Comparison of ENCODE assay signal across 32 cellular contexts in genomic region chr4:185213341-185213740, GRCh38. TPM values are rescaled to one million over a fixed set of nuclear protein-coding genes. Genes with fewer than 3 reads are reported as not detected.
A peak's percentile ranks its signal among the peaks of the same experiment; 100 is the strongest.
DNase-seq lines count a peak whose midpoint lies in the region; ATAC-seq, FAIRE-seq and TF ChIP-seq lines count a peak whose summit lies in the region.
"Had no signal": no experiment of that assay in that cellular context is flagged by ENCODE, and none has a peak within 500 bp of the region (broad histone marks: within the 10 kb centered on the region; RNA-seq: fewer than 3 reads in every experiment).

No MANE protein-coding gene starts in this region.

- H3K4me1 ChIP-seq in upper lobe of left lung, result peaks cover 7 to 14% (median 10%) of the 10 kb centered on the region in 4 donors

- H2AFZ ChIP-seq in SU-DHL-6 (ENCODE audit: low read depth, low read length, severe bottlenecking), result no peak overlapping the region

- peaks cover 76% of the 10 kb centered on the region for H3K79me2 ChIP-seq in SU-DHL-6 (ENCODE audit: insufficient read depth, low read length)

- no peak for FAIRE-seq in H54 (lab: Jason Lieb, UNC)
- FAIRE-seq: colon, HTR-8/SVneo had no signal

- peak overlapping the region; percentile 82 for H3K4me2 ChIP-seq in SU-DHL-6 (ENCODE audit: low read depth, low read length, poor library complexity, severe bottlenecking)
- H3K4me2 ChIP-seq: KMS-11 had no signal

- peaks cover 28% of the 10 kb centered on the region for H3F3A ChIP-seq in SU-DHL-6 (ENCODE audit: insufficient read depth)

- H3K27ac ChIP-seq in SU-DHL-6 (ENCODE audit: low read depth, low read length) (peak overlapping the region; percentile 80), upper lobe of left lung (no peak overlapping the region)
- H3K27ac ChIP-seq: adrenal gland, esophagus muscularis mucosa, KMS-11, right lobe of liver, SJSA1, thyroid gland had no signal

- peaks cover 37% of the 10 kb centered on the region for H3K4me1 Mint-ChIP-seq in nephron

- H3K36me3 Mint-ChIP-seq in nephron (ENCODE audit: low read depth), result no peaks in the 10 kb centered on the region

- H4K20me1 ChIP-seq in SU-DHL-6 (ENCODE audit: low read depth, low read length), result no peaks in the 10 kb centered on the region

- ATAC-seq in GM18873 (IDR thresholded peaks at IDR 0.05; ENCODE audit: low FRiP score, unreplicated experiment) (peak; percentile 0), upper lobe of left lung (ENCODE audit: low FRiP score in 2 of 2) (no peak), GM21390 (IDR thresholded peaks at IDR 0.05; ENCODE audit: unreplicated experiment) (no peak), GM19397 (IDR thresholded peaks at IDR 0.05; ENCODE audit: unreplicated experiment) (no peak)
- ATAC-seq: left ventricle myocardium superior; mucosa of descending colon; right lobe of liver; stimulated activated naive CD8-positive, alpha-beta T cell treated with anti-CD3 and anti-CD28 coated beads, Interleukin-15, Interleukin-2, amounts not matched to agents 100 U/mL and 50 U/mL, for 24 hours had no signal

- H3K36me3 ChIP-seq in GM06990 (ENCODE audit: control insufficient read depth, insufficient read depth, low read length), result peaks cover 1% of the 10 kb centered on the region
- H3K36me3 ChIP-seq in SU-DHL-6 (ENCODE audit: low read length), result no peaks in the 10 kb centered on the region
- H3K36me3 ChIP-seq in upper lobe of left lung, result no peaks in the 10 kb centered on the region
- H3K36me3 ChIP-seq: adrenal gland, esophagus muscularis mucosa, right lobe of liver, thyroid gland had no signal

- H3K9me2 ChIP-seq in SU-DHL-6 (replicated peaks; ENCODE audit: insufficient read depth, low read length), result no peaks in the 10 kb centered on the region

- TF ChIP-seq CTCF in GM06990 (IDR thresholded peaks at IDR 0.05; ENCODE audit: insufficient read depth, low read length, poor library complexity, severe bottlenecking), result no peak
- no peak for TF ChIP-seq CTCF in SU-DHL-6 (IDR thresholded peaks at IDR 0.05; ENCODE audit: insufficient read depth, low read length, poor library complexity, severe bottlenecking)
- TF ChIP-seq CTCF in nephron (IDR thresholded peaks at IDR 0.05; ENCODE audit: unreplicated experiment in 3 of 3), result no peak
- no peak for TF ChIP-seq CTCF in upper lobe of left lung (IDR thresholded peaks at IDR 0.05)

- H3K9ac ChIP-seq in SU-DHL-6 (ENCODE audit: low read length), result peak overlapping the region; percentile 20
- H3K9ac ChIP-seq: KMS-11 had no signal

- WGBS in upper lobe of left lung, 2 donors, result 87 to 95% methylated on average over 4 of the region's 4 CpGs

- H3K9me3 ChIP-seq in SU-DHL-6 (ENCODE audit: insufficient read depth, low read length), result no peaks in the 10 kb centered on the region
- H3K9me3 ChIP-seq in upper lobe of left lung, result no peaks in the 10 kb centered on the region
- H3K9me3 ChIP-seq: adrenal gland, esophagus muscularis mucosa, mucosa of descending colon, right lobe of liver, thyroid gland had no signal

- H3K27me3 ChIP-seq in GM06990 (replicated peaks; ENCODE audit: control insufficient read depth, insufficient read depth, low read length) (no peaks in the 10 kb centered on the region), SU-DHL-6 (ENCODE audit: low read length) (no peaks in the 10 kb centered on the region), upper lobe of left lung (peaks cover 0 to 3% (median 0%) of the 10 kb centered on the region in 4 donors)
- H3K27me3 ChIP-seq: adrenal gland, esophagus muscularis mucosa, right lobe of liver, SJSA1, thyroid gland had no signal

- peaks cover 14% of the 10 kb centered on the region for H3K27me3 Mint-ChIP-seq in nephron (ENCODE audit: low read depth)

- DNase-seq in GM06990 (ENCODE audit: extremely low read depth, insufficient read length) (no peak), upper lobe of left lung (no peak), H54 (ENCODE audit: insufficient read length, low spot score) (no peak)
- DNase-seq: activated CD4-positive, alpha-beta T cell treated with anti-CD3 and anti-CD28 coated beads, Interleukin-2, amount 10 ng/mL, durations not matched to agents 24 days and 14 days; activated naive CD4-positive, alpha-beta T cell; activated T-cell treated with anti-CD3 and anti-CD28 coated beads, Interleukin-2, amount 50 U/mL, for 48 hours; adrenal gland; foreskin melanocyte; hippocampal formation; left ventricle myocardium superior; mucosa of descending colon; MV-4-11; NCI-H2171; NCI-H510A treated with DMSO at 0.1 percent for 48 hours; posterior cingulate gyrus; right lobe of liver; stimulated activated CD4-positive, alpha-beta T cell treated with anti-CD3 and anti-CD28 coated beads, Interleukin-4, amount 100 ng/mL, for 4 hours; stimulated activated naive CD8-positive, alpha-beta T cell treated with anti-CD3 and anti-CD28 coated beads, Interleukin-15, Interleukin-2, amounts not matched to agents 100 U/mL and 50 U/mL, for 24 hours; thyroid gland had no signal

- H3K9me3 Mint-ChIP-seq in nephron, result no peaks in the 10 kb centered on the region
- H3K9me3 Mint-ChIP-seq: activated CD4-positive, alpha-beta T cell treated with anti-CD3 and anti-CD28 coated beads, Interleukin-2, amount 10 ng/mL, durations not matched to agents 24 days and 14 days; neural crest cell; T-helper 1 cell treated with Interleukin-12 subunit alpha and Interleukin-12 subunit beta and Interleukin-4 antibody, amounts not matched to agents 30 μg/mL and 1 μg/mL, for 36 hours had no signal

- H3K4me3 ChIP-seq in GM06990 (replicated peaks; ENCODE audit: low read depth, low read length) (peak overlapping the region; percentile 69), SU-DHL-6 (ENCODE audit: insufficient read depth, low read length, poor library complexity, severe bottlenecking) (peak overlapping the region; percentile 30), upper lobe of left lung (peak overlapping the region in 1 of 4 donors; percentile 3)
- H3K4me3 ChIP-seq: adrenal gland, esophagus muscularis mucosa, mucosa of descending colon, right lobe of liver, SJSA1, thyroid gland had no signal

- H3K27ac Mint-ChIP-seq in nephron, result peak overlapping the region; percentile 8 to 70 (median 61)
- H3K27ac Mint-ChIP-seq: activated CD4-positive, alpha-beta T cell treated with anti-CD3 and anti-CD28 coated beads, Interleukin-2, amount 10 ng/mL, durations not matched to agents 24 days and 14 days; CD14-positive monocyte; T-helper 1 cell treated with Interleukin-12 subunit alpha and Interleukin-12 subunit beta and Interleukin-4 antibody, amounts not matched to agents 30 μg/mL and 1 μg/mL, for 36 hours had no signal

- TF ChIP-seq POLR2A in upper lobe of left lung (IDR thresholded peaks at IDR 0.05) (no peak), H54 (IDR thresholded peaks at IDR 0.05; ENCODE audit: low read depth, low read length) (no peak)

- H3K4me3 Mint-ChIP-seq in nephron, result no peak overlapping the region
- H3K4me3 Mint-ChIP-seq: activated CD4-positive, alpha-beta T cell treated with anti-CD3 and anti-CD28 coated beads, Interleukin-2, amount 10 ng/mL, durations not matched to agents 24 days and 14 days; T-helper 1 cell treated with Interleukin-12 subunit alpha and Interleukin-12 subunit beta and Interleukin-4 antibody, amounts not matched to agents 30 μg/mL and 1 μg/mL, for 36 hours had no signal

- no peak for TF ChIP-seq EP300 in upper lobe of left lung (IDR thresholded peaks at IDR 0.05)

RNA-seq across cellular contexts. Expression of gene SNX25, which starts 3.9 kb away (rescaled TPM):
- total RNA-seq in upper lobe of left lung, result 100 to 1,000 TPM in 4 of 6 donors, 10 to 100 TPM in 2; 62.9 to 178 (median 123) TPM

RNA-seq across cellular contexts. Expression of gene CFAP97, which starts 9.5 kb away (rescaled TPM):
- 10 to 100 TPM; 12.3 to 42.9 (median 24.0) TPM for total RNA-seq in upper lobe of left lung
